19 cellular contexts compared by ENCODE assay signal in the genomic region with DNA sequence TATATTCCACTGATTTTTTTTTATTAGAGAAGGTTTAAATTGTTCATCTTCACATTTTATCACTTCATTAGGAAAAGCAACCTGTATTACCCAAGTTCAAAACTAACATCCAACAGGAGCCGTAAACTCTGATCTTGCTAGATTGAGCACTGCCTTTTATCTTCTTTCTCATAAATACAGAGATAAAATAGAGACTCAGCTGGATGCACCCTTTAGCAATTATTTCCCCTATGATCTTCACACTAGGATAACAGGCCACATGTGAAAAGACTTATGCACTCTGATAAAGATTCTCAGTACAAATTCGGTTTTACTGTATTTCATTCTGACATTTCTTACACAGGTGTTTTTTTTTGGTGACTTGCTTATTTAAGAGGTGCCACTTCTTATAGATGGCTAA.
A peak's percentile ranks its signal among the peaks of the same experiment; 100 is the strongest.
DNase-seq lines count a peak whose midpoint lies in the region; ATAC-seq lines count a peak whose summit lies in the region.
"Had no signal": no experiment of that assay in that cellular context is flagged by ENCODE, and none has a peak within 500 bp of the region (broad histone marks: within the 10 kb centered on the region; RNA-seq: fewer than 3 reads in every experiment).

No MANE protein-coding gene starts in this region.

- no peaks in the 10 kb centered on the region for H3K27me3 ChIP-seq in mesendoderm (ENCODE audit: insufficient read depth, low read length, poor library complexity)
- H3K27me3 ChIP-seq: BLaER1 had no signal

- no peak overlapping the region for H3K4ac ChIP-seq in mesendoderm (ENCODE audit: low read depth, low read length)

- no peak overlapping the region for H2AK5ac ChIP-seq in mesendoderm (ENCODE audit: low read length)

- no peak overlapping the region for H3K23ac ChIP-seq in mesendoderm (ENCODE audit: low read length)

- H3K79me1 ChIP-seq in mesendoderm (ENCODE audit: low read length) = no peaks in the 10 kb centered on the region

- no CpG with 5 or more reads among the region's 2 CpGs for WGBS in mesendoderm (ENCODE audit: extremely low coverage, insufficient coverage, low lambda C conversion rate)

- H3K27ac ChIP-seq in mesendoderm (ENCODE audit: low read depth, low read length) = no peak overlapping the region
- H3K27ac ChIP-seq: BLaER1, C4-2B had no signal

- no peaks in the 10 kb centered on the region for H3K36me3 ChIP-seq in mesendoderm (ENCODE audit: control insufficient read depth, insufficient read depth, low read length)
- H3K36me3 ChIP-seq: BLaER1 had no signal

- H3K4me2 ChIP-seq in mesendoderm (ENCODE audit: low read length) = no peak overlapping the region
- H3K4me2 ChIP-seq: BLaER1, GM23338 had no signal

- H4K8ac ChIP-seq in mesendoderm (ENCODE audit: low read depth, low read length) = no peak overlapping the region

- H3K4me3 ChIP-seq in mesendoderm (ENCODE audit: low read length) = no peak overlapping the region
- H3K4me3 ChIP-seq: BLaER1, GM12878, GM23338 had no signal

- no peak for ATAC-seq in GM18520 (IDR thresholded peaks at IDR 0.05; ENCODE audit: unreplicated experiment)
- ATAC-seq: CD8-positive, alpha-beta T cell; GM12878; GM23338; HCT116 had no signal

- H3K79me2 ChIP-seq in mesendoderm (ENCODE audit: control insufficient read depth, insufficient read depth, low read length) = no peaks in the 10 kb centered on the region

- H3K9ac ChIP-seq in mesendoderm (ENCODE audit: low read length) = no peak overlapping the region
- H3K9ac ChIP-seq: BLaER1 had no signal

- DNase-seq in NCI-H146 (lab: John Stamatoyannopoulos, UW) (peak; percentile 49), NCI-H2227 treated with DMSO at 0.1 percent for 48 hours (lab: John Stamatoyannopoulos, UW) (peak; percentile 3), mesendoderm (peak; percentile 78), COR-L47 (lab: John Stamatoyannopoulos, UW) (no peak), NCI-H2081 (lab: John Stamatoyannopoulos, UW) (no peak)
- DNase-seq: CD4-positive, CD25-positive, alpha-beta regulatory T cell; CD8-positive, alpha-beta T cell; DMS 273 treated with DMSO at 0.1 percent for 48 hours; DMS79; EL; GDM1; H9; HFFc6 had no signal

- H3K18ac ChIP-seq in mesendoderm (ENCODE audit: low read length) = no peak overlapping the region

- H3K4me1 ChIP-seq in mesendoderm (ENCODE audit: control insufficient read depth, low read depth, low read length) = peaks cover 3% of the 10 kb centered on the region
- H3K4me1 ChIP-seq: BLaER1 had no signal

- no peak overlapping the region for H3K56ac ChIP-seq in mesendoderm (ENCODE audit: low read length)

- H2BK5ac ChIP-seq in mesendoderm (ENCODE audit: low read length) = no peak overlapping the region

- no peak overlapping the region for H2BK120ac ChIP-seq in mesendoderm (ENCODE audit: low read depth, low read length)

- H4K5ac ChIP-seq in mesendoderm (ENCODE audit: low read length) = no peak overlapping the region

- H2BK15ac ChIP-seq in mesendoderm (replicated peaks; ENCODE audit: low read depth) = no peak overlapping the region

Comparison
In these comparisons a context has a peak if more than half of its experiments do, and no peak if none do; other contexts are left out.
1. DNase-seq: peak in NCI-H146 (single experiment), NCI-H2227 treated with DMSO at 0.1 percent for 48 hours (single experiment) and mesendoderm (single experiment); none in COR-L47 (single experiment) and NCI-H2081 (0 of 2).